Comparison of ENCODE assay signal across 8 cellular contexts in the genomic region with DNA sequence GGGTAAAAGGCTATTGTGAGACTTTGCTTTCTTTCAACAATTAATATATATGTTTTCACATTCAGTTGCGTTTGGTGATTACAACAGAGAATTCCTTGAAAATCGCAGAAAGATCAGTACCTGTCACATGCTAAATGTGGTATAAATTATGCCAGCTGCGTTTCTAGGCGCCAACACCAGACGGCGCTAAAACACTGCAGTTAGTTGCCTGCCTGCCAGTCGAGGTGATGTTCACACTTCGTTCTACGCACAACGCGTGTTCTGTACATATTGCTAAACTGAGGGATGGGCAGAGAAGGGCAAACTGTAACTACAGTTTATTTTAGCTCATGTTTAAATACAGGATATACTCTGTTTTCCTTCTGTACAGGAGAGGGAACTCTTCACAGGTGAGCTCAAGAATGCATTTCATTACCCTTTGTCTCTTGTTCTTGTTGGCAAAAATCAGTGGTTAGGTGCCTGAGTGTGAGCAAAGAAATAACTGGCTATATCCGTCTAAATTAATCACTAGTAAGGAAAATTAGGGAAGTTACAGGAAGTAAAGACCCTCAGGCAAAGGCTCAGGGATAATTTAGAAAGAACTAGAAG.
DNase-seq lines count a peak whose midpoint lies in the region; ATAC-seq and TF ChIP-seq lines count a peak whose summit lies in the region.

No MANE protein-coding gene starts in this region.

- H3K27ac ChIP-seq in DND-41 (ENCODE audit: low read length) = no peak overlapping the region

- H3K9me3 ChIP-seq in DND-41 (ENCODE audit: insufficient read depth, low read length, severe bottlenecking) = no peaks in the 10 kb centered on the region

- in situ Hi-C loops in astrocyte of the cerebellum (cut with HindIII; ENCODE audit: low sequenced_read_pairs) = no loop called here

- H3K27me3 ChIP-seq in DND-41 (ENCODE audit: insufficient read depth, low read length, poor library complexity) = no peaks in the 10 kb centered on the region

- H3K4me3 ChIP-seq in DND-41 (ENCODE audit: low read depth in 1 of 2, low read length in 2 of 2) = no peak overlapping the region
- H3K4me3 ChIP-seq in astrocyte of the cerebellum (ENCODE audit: low read depth, low read length) = no peak overlapping the region

- H3K4me2 ChIP-seq in DND-41 (ENCODE audit: insufficient read depth, low read length) = no peak overlapping the region

- DNase-seq in DND-41 = peak; percentile 31
- DNase-seq in NCI-H226 = peak; percentile 28
- peak; percentile 28 for DNase-seq in astrocyte of the cerebellum (ENCODE audit: low read depth)
- DNase-seq in iPS-NIHi11 (ENCODE audit: low spot score) = peak; percentile 47
- DNase-seq in stimulated activated CD4-positive, alpha-beta T cell treated with anti-CD3 and anti-CD28 coated beads, Interleukin-2, amount 100 ng/mL, for 48 hours = peak; percentile 22 to 43
- DNase-seq in GM19240 (ENCODE audit: insufficient read length, low spot score) = no peak

- TF ChIP-seq CTCF in DND-41 (IDR thresholded peaks at IDR 0.05; ENCODE audit: borderline replicate concordance, extremely low read depth, low read length, poor library complexity, severe bottlenecking) = peak; percentile 62
- peak; percentile 99 for TF ChIP-seq CTCF in astrocyte of the cerebellum (IDR thresholded peaks at IDR 0.05; ENCODE audit: low read depth, low read length, missing control alignments)

- no peak overlapping the region for H2AFZ ChIP-seq in DND-41 (ENCODE audit: low read depth, low read length)

- H4K20me1 ChIP-seq in DND-41 (ENCODE audit: insufficient read depth, low read length) = no peaks in the 10 kb centered on the region

- H3K9ac ChIP-seq in DND-41 (ENCODE audit: low read depth, low read length) = no peak overlapping the region

- no peaks in the 10 kb centered on the region for H3K79me2 ChIP-seq in DND-41 (ENCODE audit: insufficient read depth, low read length)

- no peaks in the 10 kb centered on the region for H3K4me1 ChIP-seq in DND-41 (ENCODE audit: insufficient read depth, low read length)

- H3K36me3 ChIP-seq in DND-41 (ENCODE audit: insufficient read depth, low read length) = no peaks in the 10 kb centered on the region

- ATAC-seq in DND-41 (ENCODE audit: insufficient read depth, low read depth) = 0 out of 3 replicates have a peak, but pooled peaks have one; percentile 37
- ATAC-seq in GM21786 (IDR thresholded peaks at IDR 0.05; ENCODE audit: unreplicated experiment) = peak; percentile 63
- no peak for ATAC-seq in GM18861 (IDR thresholded peaks at IDR 0.05; ENCODE audit: unreplicated experiment)
